Comparison of ENCODE assay signal across 7 cellular contexts in the genomic region with DNA sequence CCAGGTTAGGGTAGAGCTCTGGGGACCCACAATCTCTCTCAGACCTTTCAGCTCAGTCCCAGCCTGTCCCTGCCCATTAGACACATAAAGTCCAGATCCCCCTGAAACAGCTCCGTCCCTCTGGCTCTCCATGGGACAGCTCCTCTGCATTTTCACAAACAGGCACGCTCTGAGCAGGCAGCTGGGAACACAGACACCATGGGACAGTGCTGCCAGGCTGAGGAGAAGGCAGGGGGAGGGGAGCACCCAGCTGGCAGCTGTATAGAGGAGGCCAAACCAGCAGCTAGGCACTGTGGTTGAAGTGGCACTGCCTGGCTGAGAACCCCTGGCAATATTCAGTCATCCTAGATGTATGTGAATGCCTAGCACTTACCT. TPM values are rescaled to one million over a fixed set of nuclear protein-coding genes. Genes with fewer than 3 reads are reported as not detected.
DNase-seq lines count a peak whose midpoint lies in the region; FAIRE-seq and TF ChIP-seq lines count a peak whose summit lies in the region.

No MANE protein-coding gene starts in this region.

- peak overlapping the region; percentile 99 for H3K4me2 ChIP-seq in hepatocyte

- 73% methylated on average over 2 of the region's 2 CpGs for WGBS in HUES64
- 78% methylated on average over 2 of the region's 2 CpGs for WGBS in hepatocyte (ENCODE audit: low lambda C conversion rate, missing lambda C conversion rate)
- WGBS in small intestine, 3 donors, result 24 to 60% (median 33%) methylated on average over 2 of the region's 2 CpGs

- no peak for TF ChIP-seq CTCF in RWPE1 (conservative IDR thresholded peaks at IDR 0.05; ENCODE audit: low read depth)
- no peak for TF ChIP-seq CTCF in hepatocyte (IDR thresholded peaks at IDR 0.05; ENCODE audit: poor library complexity)

- peaks cover 58% of the 10 kb centered on the region for H3K79me2 ChIP-seq in hepatocyte

- H3K9me3 ChIP-seq in HUES64 (ENCODE audit: insufficient read depth, low read depth, low read length) (no peaks in the 10 kb centered on the region), hepatocyte (ENCODE audit: low read depth) (no peaks in the 10 kb centered on the region), small intestine (ENCODE audit: control insufficient read depth, low read depth) (no peaks in the 10 kb centered on the region)

- H3K27me3 ChIP-seq in HUES64 (ENCODE audit: insufficient read depth, low read length), result peaks cover 29% of the 10 kb centered on the region
- no peaks in the 10 kb centered on the region for H3K27me3 ChIP-seq in hepatocyte
- H3K27me3 ChIP-seq in small intestine (ENCODE audit: control insufficient read depth in 2 of 2, insufficient read depth in 2 of 2, low read length in 2 of 2), result no peaks in the 10 kb centered on the region

- POLR2A ChIA-PET in RWPE1 (lab: Yijun Ruan, JAX; ENCODE audit: low non-redundant PET), result no interaction called here

- no peaks in the 10 kb centered on the region for H3K9me2 ChIP-seq in hepatocyte (replicated peaks; ENCODE audit: insufficient read depth)

- H3K27ac ChIP-seq in HUES64 (ENCODE audit: low read depth, low read length) (no peak overlapping the region), RWPE1 (peak overlapping the region; percentile 88), hepatocyte (peak overlapping the region; percentile 98), small intestine (ENCODE audit: low read depth in 1 of 2, low read length in 1 of 2) (peak overlapping the region; percentile 87 to 97)

- peaks cover 16% of the 10 kb centered on the region for H3K4me1 ChIP-seq in HUES64 (ENCODE audit: insufficient read depth, low read length)
- peaks cover 49% of the 10 kb centered on the region for H3K4me1 ChIP-seq in hepatocyte (ENCODE audit: insufficient read depth)
- peaks cover 8 to 28% of the 10 kb centered on the region in 2 donors for H3K4me1 ChIP-seq in small intestine (ENCODE audit: control insufficient read depth in 2 of 2, insufficient read depth in 1 of 2, low read depth in 1 of 2, low read length in 1 of 2)

- no peak overlapping the region for H3K9ac ChIP-seq in HUES64 (ENCODE audit: low read depth, low read length)

- H2AFZ ChIP-seq in hepatocyte, result no peak overlapping the region

- H3K4me3 ChIP-seq in HUES64 (ENCODE audit: low read length) (peak overlapping the region; percentile 90; the same call in 1 of the 2 replicates), hepatocyte (no peak overlapping the region), small intestine (ENCODE audit: low read depth in 1 of 2, low read length in 2 of 2) (peak overlapping the region in 1 of 2 donors; percentile 5)

- DNase-seq in RWPE1 (ENCODE audit: low spot score) (no peak), hepatocyte (ENCODE audit: low spot score) (no peak), small intestine (peak; percentile 38), H4 (ENCODE audit: low spot score) (no peak), GDM1 (lab: John Stamatoyannopoulos, UW) (no peak), cerebellum (ENCODE audit: low spot score) (no peak)

- no peaks in the 10 kb centered on the region for H4K20me1 ChIP-seq in hepatocyte (ENCODE audit: insufficient read depth, poor library complexity, severe bottlenecking)

- FAIRE-seq in small intestine (lab: Jason Lieb, UNC), result no peak

- CTCF ChIA-PET in RWPE1 (lab: Yijun Ruan, JAX), result interaction anchor here (0.5 to 1.0 kb wide), 5 partner anchors 31 to 92 kb away, joined by 3 to 4 read pairs (median 4); a partner anchor contains a TSS

- H3K36me3 ChIP-seq in HUES64 (ENCODE audit: insufficient read depth, low read length) (peaks cover 13% of the 10 kb centered on the region), hepatocyte (replicated peaks; ENCODE audit: insufficient read depth, low read depth) (no peaks in the 10 kb centered on the region), small intestine (ENCODE audit: control insufficient read depth in 2 of 2, insufficient read depth in 2 of 2, low read length in 2 of 2) (no peaks in the 10 kb centered on the region)

RNA-seq across cellular contexts. Expression of a gene that starts 2.0 kb away (rescaled TPM):
- polyA plus RNA-seq in HUES64 (2013, experiment 1 of 2), result 22.8 TPM
- polyA plus RNA-seq in HUES64 (2013, experiment 2 of 2), result 19.8 TPM
- total RNA-seq in hepatocyte, result 35.8 and 47.5 TPM in 2 replicates
- polyA plus RNA-seq in hepatocyte, result 38.8 and 58.8 TPM in 2 replicates
- 10 to 100 TPM in 2 of 3 donors, 1 to 10 TPM in 1; 5.1 to 52.2 (median 17.9) TPM for polyA plus RNA-seq in small intestine
- total RNA-seq in H4 (2014; rRNA removed; shearing (Covaris generic)), result 4.0 and 6.8 TPM in 2 replicates
- 15.1 TPM for total RNA-seq in cerebellum

RNA-seq across cellular contexts. Expression of a gene that starts 8.7 kb away (rescaled TPM):
- 30.4 TPM for polyA plus RNA-seq in HUES64 (2013, experiment 1 of 2)
- polyA plus RNA-seq in HUES64 (2013, experiment 2 of 2), result 31.3 TPM
- total RNA-seq in hepatocyte (3.8 and 5.8 TPM in 2 replicates), cerebellum (not detected)
- polyA plus RNA-seq in hepatocyte (3.9 and 4.5 TPM in 2 replicates), small intestine (under 1 TPM in 1 of 3 donors, not detected in 2; 0.19 TPM)
- 0.50 TPM in 1 of 2 replicates, not detected in the other for total RNA-seq in H4 (2014; rRNA removed; shearing (Covaris generic))

RNA-seq across cellular contexts. Expression of a gene that starts 43.9 kb away (rescaled TPM):
- polyA plus RNA-seq in HUES64 (2013, experiment 1 of 2), result 69.9 TPM
- 65.6 TPM for polyA plus RNA-seq in HUES64 (2013, experiment 2 of 2)
- total RNA-seq in hepatocyte (26.9 and 33.5 TPM in 2 replicates), cerebellum (15.6 TPM)
- polyA plus RNA-seq in hepatocyte (49.2 and 60.1 TPM in 2 replicates), small intestine (10 to 100 TPM; 31.9 to 68.0 (median 32.9) TPM)
- total RNA-seq in H4 (2014; rRNA removed; shearing (Covaris generic)), result 37.2 and 38.6 TPM in 2 replicates
